In the genomic region with DNA sequence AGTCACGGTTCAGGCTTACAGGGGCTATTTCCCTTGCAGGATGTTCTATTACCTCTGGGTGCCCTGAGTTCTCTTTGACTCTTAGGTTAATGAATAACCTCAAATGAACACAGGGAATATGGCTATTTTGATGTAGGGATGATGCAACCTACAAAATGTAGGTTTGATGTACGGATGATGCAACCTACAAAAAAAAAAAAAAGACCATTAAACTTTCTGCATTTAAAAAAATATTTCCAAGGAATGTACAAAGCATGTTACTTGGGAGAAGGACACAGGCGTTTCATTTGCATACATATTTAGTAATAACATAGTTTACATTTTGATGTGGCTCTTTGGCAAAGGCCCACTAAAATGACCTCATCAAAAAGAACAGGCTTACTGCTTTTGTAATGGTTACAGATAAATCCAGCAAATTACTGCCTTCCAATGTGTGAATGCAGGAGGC, we compare ENCODE assay signal across 1 cellular context.
TF ChIP-seq lines count a peak whose summit lies in the region.

No MANE protein-coding gene starts in this region.

TF ChIP-seq in liver, 16 proteins besides CTCF, POLR2A, EP300 and RAD21 (continued from another document):
- TF ChIP-seq JUND (IDR thresholded peaks at IDR 0.05) (peak; percentile 22 to 90), GABPA (IDR thresholded peaks at IDR 0.05 in 1 of 2, conservative IDR thresholded peaks at IDR 0.05 in 1 of 2) (no peak), NR2F2 (IDR thresholded peaks at IDR 0.05) (no peak), YY1 (IDR thresholded peaks at IDR 0.05) (peak; percentile 35), FOXA2 (IDR thresholded peaks at IDR 0.05) (no peak), EGR1 (IDR thresholded peaks at IDR 0.05; ENCODE audit: low read depth in 2 of 2) (peak in 1 of 2 donors; percentile 13), RXRA (IDR thresholded peaks at IDR 0.05) (peak; percentile 44 to 69)
- TF ChIP-seq, protein P1, sequence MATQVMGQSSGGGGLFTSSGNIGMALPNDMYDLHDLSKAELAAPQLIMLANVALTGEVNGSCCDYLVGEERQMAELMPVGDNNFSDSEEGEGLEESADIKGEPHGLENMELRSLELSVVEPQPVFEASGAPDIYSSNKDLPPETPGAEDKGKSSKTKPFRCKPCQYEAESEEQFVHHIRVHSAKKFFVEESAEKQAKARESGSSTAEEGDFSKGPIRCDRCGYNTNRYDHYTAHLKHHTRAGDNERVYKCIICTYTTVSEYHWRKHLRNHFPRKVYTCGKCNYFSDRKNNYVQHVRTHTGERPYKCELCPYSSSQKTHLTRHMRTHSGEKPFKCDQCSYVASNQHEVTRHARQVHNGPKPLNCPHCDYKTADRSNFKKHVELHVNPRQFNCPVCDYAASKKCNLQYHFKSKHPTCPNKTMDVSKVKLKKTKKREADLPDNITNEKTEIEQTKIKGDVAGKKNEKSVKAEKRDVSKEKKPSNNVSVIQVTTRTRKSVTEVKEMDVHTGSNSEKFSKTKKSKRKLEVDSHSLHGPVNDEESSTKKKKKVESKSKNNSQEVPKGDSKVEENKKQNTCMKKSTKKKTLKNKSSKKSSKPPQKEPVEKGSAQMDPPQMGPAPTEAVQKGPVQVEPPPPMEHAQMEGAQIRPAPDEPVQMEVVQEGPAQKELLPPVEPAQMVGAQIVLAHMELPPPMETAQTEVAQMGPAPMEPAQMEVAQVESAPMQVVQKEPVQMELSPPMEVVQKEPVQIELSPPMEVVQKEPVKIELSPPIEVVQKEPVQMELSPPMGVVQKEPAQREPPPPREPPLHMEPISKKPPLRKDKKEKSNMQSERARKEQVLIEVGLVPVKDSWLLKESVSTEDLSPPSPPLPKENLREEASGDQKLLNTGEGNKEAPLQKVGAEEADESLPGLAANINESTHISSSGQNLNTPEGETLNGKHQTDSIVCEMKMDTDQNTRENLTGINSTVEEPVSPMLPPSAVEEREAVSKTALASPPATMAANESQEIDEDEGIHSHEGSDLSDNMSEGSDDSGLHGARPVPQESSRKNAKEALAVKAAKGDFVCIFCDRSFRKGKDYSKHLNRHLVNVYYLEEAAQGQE (IDR thresholded peaks at IDR 0.05) = no peak
- TF ChIP-seq, protein P2, sequence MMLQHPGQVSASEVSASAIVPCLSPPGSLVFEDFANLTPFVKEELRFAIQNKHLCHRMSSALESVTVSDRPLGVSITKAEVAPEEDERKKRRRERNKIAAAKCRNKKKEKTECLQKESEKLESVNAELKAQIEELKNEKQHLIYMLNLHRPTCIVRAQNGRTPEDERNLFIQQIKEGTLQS (IDR thresholded peaks at IDR 0.05) = peak; percentile 98
